In the genomic region with DNA sequence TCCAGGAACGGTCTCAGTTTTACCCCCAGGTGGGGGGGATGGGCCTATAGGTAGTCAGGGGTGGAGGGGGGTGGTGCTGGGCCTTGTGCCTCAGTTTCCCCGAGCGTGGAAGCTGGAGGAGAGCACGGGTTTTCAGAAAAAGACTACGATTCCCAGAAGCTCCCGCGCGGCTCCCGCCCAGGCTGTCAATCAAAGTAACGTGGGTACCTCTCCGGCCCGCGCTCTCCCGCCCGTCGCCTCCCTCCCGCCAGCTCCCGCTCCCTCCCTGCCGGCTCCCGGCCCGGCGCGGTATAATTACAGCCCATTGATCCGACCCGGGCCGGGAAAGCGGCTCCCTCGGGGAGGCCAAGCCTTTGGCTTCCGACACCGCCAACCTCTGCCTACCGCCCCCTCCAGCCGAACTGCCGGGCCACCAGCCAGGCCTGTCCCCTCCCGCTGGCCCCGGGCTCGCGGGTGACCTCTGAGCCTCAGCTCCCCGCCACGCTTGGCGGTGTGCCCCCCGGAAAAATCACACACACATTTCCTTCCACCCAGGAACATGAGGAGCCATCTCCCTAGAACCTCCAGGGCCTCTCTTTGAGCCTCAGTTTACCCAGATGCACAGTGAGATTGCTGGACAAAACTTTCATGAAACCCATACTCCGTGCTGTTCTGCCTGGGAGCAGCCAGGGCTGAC, we compare ENCODE assay signal across 8 cellular contexts. TPM values are rescaled to one million over a fixed set of nuclear protein-coding genes. Genes with fewer than 3 reads are reported as not detected.
DNase-seq lines count a peak whose midpoint lies in the region; ATAC-seq and TF ChIP-seq lines count a peak whose summit lies in the region.

No MANE protein-coding gene starts in this region.

- ATAC-seq in GM19395 (IDR thresholded peaks at IDR 0.05; ENCODE audit: unreplicated experiment), result peak; percentile 52

- WGBS in HUES64, result under 1% methylated on average over 42 of the region's 42 CpGs

- peak overlapping the region; percentile 92 for H3K4me2 ChIP-seq in OCI-LY1 (ENCODE audit: low read length)

- peak overlapping the region; percentile 28 for H3K9ac ChIP-seq in HUES64 (ENCODE audit: low read depth, low read length)
- peak overlapping the region; percentile 62 for H3K9ac ChIP-seq in OCI-LY1 (ENCODE audit: low read length)

- H3K4me1 ChIP-seq in HUES64 (ENCODE audit: insufficient read depth, low read length) (peaks cover 9% of the 10 kb centered on the region), OCI-LY1 (ENCODE audit: insufficient read depth, low read length, severe bottlenecking) (peaks cover 15% of the 10 kb centered on the region)

- H3K27me3 ChIP-seq in HUES64 (ENCODE audit: insufficient read depth, low read length) (peaks cover 63% of the 10 kb centered on the region), OCI-LY1 (ENCODE audit: insufficient read depth, low read length) (peaks cover 31% of the 10 kb centered on the region)

- no peaks in the 10 kb centered on the region for H3K9me2 ChIP-seq in OCI-LY1 (ENCODE audit: low read depth, low read length)

- no peak for TF ChIP-seq CTCF in OCI-LY1 (IDR thresholded peaks at IDR 0.05; ENCODE audit: low read length)

- H3K27ac ChIP-seq in HUES64 (ENCODE audit: low read depth, low read length) (peak overlapping the region; percentile 80; the same call in 1 of the 2 replicates), OCI-LY1 (ENCODE audit: low read depth, low read length, poor library complexity, severe bottlenecking) (no peak overlapping the region)

- H2AFZ ChIP-seq in OCI-LY1 (ENCODE audit: low read length), result peak overlapping the region; percentile 56; the same call in 1 of the 2 replicates

- H3K36me3 ChIP-seq in HUES64 (ENCODE audit: insufficient read depth, low read length) (no peaks in the 10 kb centered on the region), OCI-LY1 (ENCODE audit: insufficient read depth, low read length) (no peaks in the 10 kb centered on the region)

- no peaks in the 10 kb centered on the region for H3K79me2 ChIP-seq in OCI-LY1 (ENCODE audit: insufficient read depth, low read length)

- peak overlapping the region; percentile 65 for H3K4me3 ChIP-seq in HUES64 (ENCODE audit: low read length)
- H3K4me3 ChIP-seq in OCI-LY1 (ENCODE audit: low read depth, low read length, poor library complexity, severe bottlenecking), result peak overlapping the region; percentile 65

- no peaks in the 10 kb centered on the region for H3F3A ChIP-seq in OCI-LY1 (ENCODE audit: insufficient read depth, low read length)

- no peaks in the 10 kb centered on the region for H3K9me3 ChIP-seq in HUES64 (ENCODE audit: insufficient read depth, low read depth, low read length)
- H3K9me3 ChIP-seq in OCI-LY1 (ENCODE audit: low read length), result no peaks in the 10 kb centered on the region

- DNase-seq in AML-193 (lab: John Stamatoyannopoulos, UW), result peak; percentile 71 to 77
- peak; percentile 77 for DNase-seq in activated T-cell treated with anti-CD3 and anti-CD28 coated beads for 24 hours (ENCODE audit: low read depth)
- peak; percentile 88 for DNase-seq in epidermal melanocyte (ENCODE audit: insufficient read length, low spot score)
- DNase-seq in middle frontal gyrus (ENCODE audit: extremely low spot score, low spot score), result peak; percentile 87
- peak; percentile 75 to 76 for DNase-seq in stimulated activated CD8-positive, alpha-beta memory T cell treated with anti-CD3 and anti-CD28 coated beads, Interleukin-15, amount 100 ng/mL, for 48 hours (ENCODE audit: low read depth in 2 of 2)

- no peaks in the 10 kb centered on the region for H4K20me1 ChIP-seq in OCI-LY1 (ENCODE audit: insufficient read depth, low read length)

RNA-seq across cellular contexts. Expression of gene TLE2, which starts 7.2 kb away (rescaled TPM):
- 1.8 TPM for polyA plus RNA-seq in HUES64 (2013, experiment 1 of 2)
- 2.2 TPM for polyA plus RNA-seq in HUES64 (2013, experiment 2 of 2)

RNA-seq across cellular contexts. Expression of gene TLE5, which starts 26.0 kb away (rescaled TPM):
- polyA plus RNA-seq in HUES64 (2013, experiment 1 of 2), result 95.1 TPM
- polyA plus RNA-seq in HUES64 (2013, experiment 2 of 2), result 123 TPM

RNA-seq across cellular contexts. Expression of gene GNA11, which starts 57.9 kb away (rescaled TPM):
- 12.7 TPM for polyA plus RNA-seq in HUES64 (2013, experiment 1 of 2)
- polyA plus RNA-seq in HUES64 (2013, experiment 2 of 2), result 12.2 TPM

RNA-seq across cellular contexts. Expression of gene TLE6, which starts 58.9 kb away (rescaled TPM):
- polyA plus RNA-seq in HUES64 (2013, experiment 1 of 2), result 0.80 TPM
- 0.51 TPM for polyA plus RNA-seq in HUES64 (2013, experiment 2 of 2)
